8 cellular contexts compared by ENCODE assay signal in genomic region chr5:107570805-107571531, GRCh38.
DNase-seq lines count a peak whose midpoint lies in the region; ATAC-seq, FAIRE-seq and TF ChIP-seq lines count a peak whose summit lies in the region.

No MANE protein-coding gene starts in this region.

- H3K27ac Mint-ChIP-seq in HFFc6, result no peak overlapping the region
- peak overlapping the region in 1 of 2 donors; percentile 22 for H3K27ac Mint-ChIP-seq in activated naive CD4-positive, alpha-beta T cell treated with anti-CD3 and anti-CD28 coated beads, Interleukin-2, amount 50 U/mL, for 72 hours

- no peaks in the 10 kb centered on the region for H3K9me1 ChIP-seq in keratinocyte (ENCODE audit: control insufficient read depth, extremely low read depth, insufficient read depth, low read length)

- H3K4me3 ChIP-seq in keratinocyte (ENCODE audit: control insufficient read depth in 2 of 3, extremely low read depth in 1 of 3, insufficient read depth in 2 of 3, low read depth in 1 of 3, low read length in 3 of 3), result peak overlapping the region in 2 of 3 experiments; percentile 61 to 67

- peaks cover 32% of the 10 kb centered on the region for H3K79me2 ChIP-seq in keratinocyte (ENCODE audit: control insufficient read depth, insufficient read depth, low read length)

- H3K9me3 Mint-ChIP-seq in HFFc6, result no peaks in the 10 kb centered on the region
- H3K9me3 Mint-ChIP-seq in activated naive CD4-positive, alpha-beta T cell treated with anti-CD3 and anti-CD28 coated beads, Interleukin-2, amount 50 U/mL, for 72 hours, result no peaks in the 10 kb centered on the region

- H3K4me1 ChIP-seq in keratinocyte (ENCODE audit: control insufficient read depth, extremely low read depth, insufficient read depth, low read length), result peaks cover 35% of the 10 kb centered on the region

- no peaks in the 10 kb centered on the region for H4K20me1 ChIP-seq in keratinocyte (ENCODE audit: control insufficient read depth, extremely low read depth, insufficient read depth, low read length)

- no peaks in the 10 kb centered on the region for H3K9me3 ChIP-seq in keratinocyte (ENCODE audit: control insufficient read depth, low read depth, low read length)

- peak overlapping the region; percentile 73 for H3K9ac ChIP-seq in keratinocyte (ENCODE audit: control insufficient read depth, extremely low read depth, insufficient read depth, low read length)

- H3K36me3 ChIP-seq in keratinocyte (ENCODE audit: control insufficient read depth in 2 of 2, extremely low read depth in 1 of 2, insufficient read depth in 2 of 2, low read length in 2 of 2), result no peaks in the 10 kb centered on the region

- peak overlapping the region; percentile 10 for H2AFZ ChIP-seq in keratinocyte (ENCODE audit: control insufficient read depth, low read length)

- TF ChIP-seq CTCF in HFFc6 (IDR thresholded peaks at IDR 0.05) (no peak), keratinocyte (optimal IDR thresholded peaks at IDR 0.05 in 1 of 3, IDR thresholded peaks at IDR 0.05 in 1 of 3, conservative IDR thresholded peaks at IDR 0.05 in 1 of 3; ENCODE audit: extremely low read depth in 1 of 3, insufficient read depth in 2 of 3, low read length in 3 of 3) (no peak)

- DNase-seq in NK-92 treated with Interleukin-12 subunit alpha and Interleukin-12 subunit beta, amount 100 ng/mL, for 24 hours (lab: John Stamatoyannopoulos, UW), result peak; percentile 42
- no peak for DNase-seq in NK-92 (lab: John Stamatoyannopoulos, UW; ENCODE audit: unreplicated experiment)
- no peak for DNase-seq in HFFc6
- DNase-seq in MV-4-11 (lab: John Stamatoyannopoulos, UW), result peak; percentile 75
- peak in 1 of 2 donors; percentile 49 for DNase-seq in activated naive CD4-positive, alpha-beta T cell treated with anti-CD3 and anti-CD28 coated beads, Interleukin-2, amount 50 U/mL, for 72 hours (ENCODE audit: low spot score in 2 of 2)
- DNase-seq in keratinocyte (ENCODE audit: low read depth, low spot score), result no peak
- peak; percentile 21 for DNase-seq in stimulated activated naive CD8-positive, alpha-beta T cell treated with anti-CD3 and anti-CD28 coated beads, Interleukin-15, Interleukin-2, amounts not matched to agents 100 U/mL and 50 U/mL, for 24 hours
- DNase-seq in cerebellar nuclear complex (lab: John Stamatoyannopoulos, UW), result no peak

- no peaks in the 10 kb centered on the region for H3K36me3 Mint-ChIP-seq in HFFc6 (ENCODE audit: low read depth)
- H3K36me3 Mint-ChIP-seq in activated naive CD4-positive, alpha-beta T cell treated with anti-CD3 and anti-CD28 coated beads, Interleukin-2, amount 50 U/mL, for 72 hours, result peaks cover 0 to 6% of the 10 kb centered on the region in 2 donors

- peak overlapping the region; percentile 65 for H3K27ac ChIP-seq in keratinocyte (ENCODE audit: control insufficient read depth, insufficient read depth, low read length)

- peaks cover 19% of the 10 kb centered on the region for H3K4me1 Mint-ChIP-seq in HFFc6 (ENCODE audit: low read depth)

- peaks cover 20% of the 10 kb centered on the region for H3K27me3 Mint-ChIP-seq in HFFc6 (ENCODE audit: insufficient read depth)

- H3K4me3 Mint-ChIP-seq in HFFc6, result peak overlapping the region; percentile 80; the same call in 1 of the 2 replicates

- H3K27me3 ChIP-seq in keratinocyte (ENCODE audit: control insufficient read depth, extremely low read depth, insufficient read depth, low read length), result no peaks in the 10 kb centered on the region

- FAIRE-seq in keratinocyte (lab: Jason Lieb, UNC), result peak; percentile 55

- dilution Hi-C loops in keratinocyte (cut with MboI; ENCODE audit: extremely low pct_ligation_motif_present, low sequenced_read_pairs), result no loop called here

- ATAC-seq in activated naive CD4-positive, alpha-beta T cell treated with anti-CD3 and anti-CD28 coated beads, Interleukin-2, amount 50 U/mL, for 72 hours, result peak; percentile 82 to 88
- ATAC-seq in stimulated activated naive CD8-positive, alpha-beta T cell treated with anti-CD3 and anti-CD28 coated beads, Interleukin-15, Interleukin-2, amounts not matched to agents 100 U/mL and 50 U/mL, for 24 hours, result peak; percentile 67

- H3K4me2 ChIP-seq in keratinocyte (ENCODE audit: control insufficient read depth, extremely low read depth, insufficient read depth, low read depth, low read length), result peak overlapping the region; percentile 81

Comparison
In these comparisons a context has a peak if more than half of its experiments do, and no peak if none do; other contexts are left out.
1. DNase-seq: peak in NK-92 treated with Interleukin-12 subunit alpha and Interleukin-12 subunit beta, amount 100 ng/mL, for 24 hours (single experiment), MV-4-11 (single experiment) and stimulated activated naive CD8-positive, alpha-beta T cell treated with anti-CD3 and anti-CD28 coated beads, Interleukin-15, Interleukin-2, amounts not matched to agents 100 U/mL and 50 U/mL, for 24 hours (single experiment); none in NK-92 (single experiment), HFFc6 (single experiment), keratinocyte (single experiment) and cerebellar nuclear complex (0 of 2).